In genomic region chr11:49424136-49424535, GRCh38 we compare ENCODE assay signal across 21 cellular contexts.
DNase-seq lines count a peak whose midpoint lies in the region; ATAC-seq and TF ChIP-seq lines count a peak whose summit lies in the region.
"Had no signal": no experiment of that assay in that cellular context is flagged by ENCODE, and none has a peak within 500 bp of the region (broad histone marks: within the 10 kb centered on the region; RNA-seq: fewer than 3 reads in every experiment).

No MANE protein-coding gene starts in this region.

- no peak overlapping the region for H3K27ac Mint-ChIP-seq in T-helper 17 cell
- H3K27ac Mint-ChIP-seq: CD4-positive, CD25-positive, alpha-beta regulatory T cell; CD8-positive, alpha-beta memory T cell; HFFc6 had no signal

- H3K4me3 Mint-ChIP-seq in T-helper 17 cell: no peak overlapping the region
- H3K4me3 Mint-ChIP-seq: CD4-positive, CD25-positive, alpha-beta regulatory T cell; CD8-positive, alpha-beta memory T cell; HFFc6 had no signal

- peaks cover 3% of the 10 kb centered on the region for H3K9me3 ChIP-seq in T-helper 17 cell (ENCODE audit: control insufficient read depth, low read length, poor library complexity, severe bottlenecking)
- H3K9me3 ChIP-seq in osteoblast (ENCODE audit: low read depth, low read length): no peaks in the 10 kb centered on the region
- H3K9me3 ChIP-seq: BE2C had no signal

- no peak for TF ChIP-seq CTCF in osteoblast (IDR thresholded peaks at IDR 0.05; ENCODE audit: extremely low read depth, low read depth, low read length)

- no peak overlapping the region for H3K27ac ChIP-seq in osteoblast (ENCODE audit: low read depth, low read length)
- H3K27ac ChIP-seq: HL-60 had no signal

- no peak overlapping the region for H3K4me3 ChIP-seq in osteoblast (ENCODE audit: insufficient read depth, low read length)
- H3K4me3 ChIP-seq: GM12878 had no signal

- ATAC-seq in T-helper 17 cell (no peak), HG03159 (IDR thresholded peaks at IDR 0.05; ENCODE audit: unreplicated experiment) (no peak), HG03442 (IDR thresholded peaks at IDR 0.05; ENCODE audit: unreplicated experiment) (no peak)
- ATAC-seq: GM12878, HCT116 had no signal

- no peak overlapping the region for H3K4me2 ChIP-seq in osteoblast (ENCODE audit: insufficient read depth, low read length)

- DNase-seq in SK-MEL-5 (ENCODE audit: low read depth, low spot score) (peak; percentile 2), inferior parietal cortex (ENCODE audit: extremely low spot score) (peak; percentile 36), pons (ENCODE audit: low spot score) (peak; percentile 87), T-helper 17 cell (no peak), osteoblast (ENCODE audit: insufficient read length, low spot score, missing footprints) (no peak)
- DNase-seq: BE2C; CD4-positive, CD25-positive, alpha-beta regulatory T cell; CD8-positive, alpha-beta memory T cell; COR-L47; DMS 273 treated with DMSO at 0.1 percent for 48 hours; DMS53; DND-41; EL; GOT3; H7; HFFc6 had no signal

- H3K4me1 ChIP-seq in osteoblast (ENCODE audit: insufficient read depth, low read length): no peaks in the 10 kb centered on the region
- H3K4me1 ChIP-seq: BE2C had no signal

- no peaks in the 10 kb centered on the region for H3K36me3 Mint-ChIP-seq in T-helper 17 cell (ENCODE audit: low read depth)
- H3K36me3 Mint-ChIP-seq: CD4-positive, CD25-positive, alpha-beta regulatory T cell; CD8-positive, alpha-beta memory T cell had no signal

- H3K36me3 ChIP-seq in osteoblast (ENCODE audit: insufficient read depth, low read length): no peaks in the 10 kb centered on the region
- H3K36me3 ChIP-seq: BE2C had no signal

- H3K27me3 ChIP-seq in osteoblast (ENCODE audit: insufficient read depth, low read length): no peaks in the 10 kb centered on the region
- H3K27me3 ChIP-seq: BE2C had no signal

- no peaks in the 10 kb centered on the region for H3K79me2 ChIP-seq in osteoblast (ENCODE audit: insufficient read depth, low read length)

- H4K20me1 ChIP-seq in osteoblast (ENCODE audit: insufficient read depth, low read length): no peaks in the 10 kb centered on the region

- H3K4me1 Mint-ChIP-seq in T-helper 17 cell: no peaks in the 10 kb centered on the region
- H3K4me1 Mint-ChIP-seq: CD4-positive, CD25-positive, alpha-beta regulatory T cell; CD8-positive, alpha-beta memory T cell had no signal

- in situ Hi-C loops in SK-MEL-5 (cut with HindIII; ENCODE audit: low pct_unique_long_range_greater_than_20kb, low sequenced_read_pairs): no loop called here

- H3K27me3 Mint-ChIP-seq in T-helper 17 cell: no peaks in the 10 kb centered on the region
- H3K27me3 Mint-ChIP-seq: CD4-positive, CD25-positive, alpha-beta regulatory T cell; CD8-positive, alpha-beta memory T cell had no signal

- H2AFZ ChIP-seq in osteoblast (ENCODE audit: low read length): no peak overlapping the region

Comparison
In these comparisons a context has a peak if more than half of its experiments do, and no peak if none do; other contexts are left out.
1. DNase-seq: peak in SK-MEL-5 (single experiment), inferior parietal cortex (single experiment) and pons (single experiment); none in T-helper 17 cell (0 of 3) and osteoblast (single experiment).